Comparison of ENCODE assay signal across 11 cellular contexts in the genomic region with DNA sequence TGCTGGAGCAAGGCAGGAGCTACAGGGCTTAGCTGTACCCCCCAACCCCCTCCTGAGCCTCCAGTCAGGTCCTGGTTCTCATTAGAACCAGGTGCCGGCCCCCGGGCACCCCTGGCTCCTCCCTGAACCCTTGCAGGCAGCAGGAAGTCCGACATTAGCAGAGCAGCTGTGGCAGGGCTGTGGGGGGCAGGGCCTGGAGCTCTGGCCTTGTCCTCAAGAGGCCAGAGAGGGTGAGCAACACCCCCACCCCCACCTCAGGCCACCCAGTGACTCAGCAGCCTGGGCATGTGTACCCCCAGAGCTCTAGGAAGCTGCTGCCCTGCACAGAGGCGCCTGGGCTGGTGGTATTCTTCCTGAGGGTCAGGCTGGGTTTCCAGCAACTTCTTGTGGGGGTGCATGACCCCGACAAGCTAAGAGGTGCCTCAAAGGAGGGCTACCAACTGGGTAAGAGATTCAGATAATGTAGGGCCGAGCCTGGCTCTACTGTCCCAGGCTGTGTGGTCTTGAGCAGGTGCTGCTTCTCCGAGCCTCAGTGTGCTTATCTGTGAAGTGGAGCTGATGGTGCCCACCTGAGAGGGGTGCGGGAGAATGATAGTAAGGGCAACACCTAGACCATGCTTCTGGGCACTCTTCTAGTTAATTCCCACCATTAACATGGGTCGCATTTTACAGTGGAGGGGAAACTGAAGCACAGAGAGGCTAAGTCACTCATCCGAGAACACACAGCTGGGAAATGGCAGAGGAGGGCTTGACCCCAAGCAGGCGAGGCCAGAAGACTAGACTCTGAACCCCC. TPM values are rescaled to one million over a fixed set of nuclear protein-coding genes. Genes with fewer than 3 reads are reported as not detected.
DNase-seq lines count a peak whose midpoint lies in the region; ATAC-seq, FAIRE-seq and TF ChIP-seq lines count a peak whose summit lies in the region.
"Had no signal": no experiment of that assay in that cellular context is flagged by ENCODE, and none has a peak within 500 bp of the region (broad histone marks: within the 10 kb centered on the region; RNA-seq: fewer than 3 reads in every experiment).

No MANE protein-coding gene starts in this region.

- H3K14ac ChIP-seq in neuronal stem cell (ENCODE audit: low read length): no peak overlapping the region

- no peak for FAIRE-seq in D721Med (lab: Jason Lieb, UNC)
- FAIRE-seq: pancreas had no signal

- POLR2A ChIA-PET in CD8-positive, alpha-beta T cell (lab: Charles Lee): interaction anchor here (2.5 kb wide), 1 partner anchor 18 kb away, joined by 10 read pairs; no protein-coding TSS in a partner anchor
- POLR2A ChIA-PET in CD4-positive, alpha-beta memory T cell (lab: Charles Lee; ENCODE audit: partially characterized antibody): interaction anchor here (1.0 to 2.8 kb wide), 4 partner anchors 11 to 47 kb away, joined by 3 to 16 read pairs (median 3); no protein-coding TSS in a partner anchor

- no peaks in the 10 kb centered on the region for H3K36me3 ChIP-seq in CD8-positive, alpha-beta T cell (ENCODE audit: insufficient read depth, low read length)
- peaks cover 0 to 66% of the 10 kb centered on the region in 2 donors for H3K36me3 ChIP-seq in neuronal stem cell (replicated peaks in 1 of 2; ENCODE audit: control insufficient read depth in 2 of 2, insufficient read depth in 2 of 2, low read length in 2 of 2)
- no peaks in the 10 kb centered on the region for H3K36me3 ChIP-seq in CD4-positive, alpha-beta memory T cell (ENCODE audit: insufficient read depth, low read length)
- H3K36me3 ChIP-seq: pancreas had no signal

- peak overlapping the region; percentile 35 for H2BK120ac ChIP-seq in neuronal stem cell (ENCODE audit: low read depth, low read length)

- ATAC-seq in CD8-positive, alpha-beta T cell: peak; percentile 8
- ATAC-seq in HG03521 (IDR thresholded peaks at IDR 0.05; ENCODE audit: unreplicated experiment): no peak
- ATAC-seq: pancreas had no signal

- intact Hi-C loops in CD8-positive, alpha-beta T cell (cut with DNase I, micrococcal nuclease): loop anchor here in 1 of 2 experiments (10.0 kb wide), 1 partner anchor 46 kb away; a partner anchor contains a TSS
- intact Hi-C loops in CD4-positive, alpha-beta memory T cell (cut with micrococcal nuclease): loop anchor here (10.0 kb wide), 1 partner anchor 46 kb away; a partner anchor contains a TSS

- H2BK12ac ChIP-seq in neuronal stem cell (ENCODE audit: low read length): no peak overlapping the region

- no peak overlapping the region for H2AFZ ChIP-seq in neuronal stem cell (ENCODE audit: low read length)

- no peaks in the 10 kb centered on the region for H3K27me3 ChIP-seq in CD8-positive, alpha-beta T cell (ENCODE audit: insufficient read depth, low read length)
- no peaks in the 10 kb centered on the region for H3K27me3 ChIP-seq in neuronal stem cell (ENCODE audit: control insufficient read depth in 3 of 3, insufficient read depth in 3 of 3, low read depth in 1 of 3, low read length in 3 of 3)
- no peaks in the 10 kb centered on the region for H3K27me3 ChIP-seq in CD4-positive, alpha-beta memory T cell (ENCODE audit: insufficient read depth, low read length)
- H3K27me3 ChIP-seq: pancreas had no signal

- peak overlapping the region; percentile 56 for H3K18ac ChIP-seq in neuronal stem cell (ENCODE audit: low read length)

- H3K27ac Mint-ChIP-seq in CD8-positive, alpha-beta T cell: no peak overlapping the region
- peak overlapping the region in 3 of 7 donors; percentile 29 to 85 (median 50) for H3K27ac Mint-ChIP-seq in CD4-positive, alpha-beta memory T cell

- H3K9me3 ChIP-seq in CD8-positive, alpha-beta T cell (ENCODE audit: low read length): no peaks in the 10 kb centered on the region
- no peaks in the 10 kb centered on the region for H3K9me3 ChIP-seq in neuronal stem cell (replicated peaks in 1 of 2; ENCODE audit: control insufficient read depth in 2 of 2, insufficient read depth in 1 of 2, low read depth in 1 of 2, low read length in 2 of 2)
- H3K9me3 ChIP-seq in CD4-positive, alpha-beta memory T cell (ENCODE audit: control insufficient read depth in 1 of 2, low read length in 2 of 2): no peaks in the 10 kb centered on the region
- H3K9me3 ChIP-seq: pancreas had no signal

- no peak for TF ChIP-seq CTCF in CD8-positive, alpha-beta T cell (IDR thresholded peaks at IDR 0.05)
- no peak for TF ChIP-seq CTCF in cardiac fibroblast (IDR thresholded peaks at IDR 0.05; ENCODE audit: low read depth, low read length)
- TF ChIP-seq CTCF in D721Med (IDR thresholded peaks at IDR 0.05; ENCODE audit: insufficient read depth, missing control alignments): no peak

- no peak overlapping the region for H4K8ac ChIP-seq in neuronal stem cell (ENCODE audit: low read depth, low read length)

- H3K4ac ChIP-seq in neuronal stem cell (ENCODE audit: low read length): no peak overlapping the region

- peaks cover 21% of the 10 kb centered on the region for H3K4me1 Mint-ChIP-seq in CD8-positive, alpha-beta T cell (ENCODE audit: low read depth)
- peaks cover 5 to 24% (median 12%) of the 10 kb centered on the region in 4 donors for H3K4me1 Mint-ChIP-seq in CD4-positive, alpha-beta memory T cell

- H3K27ac ChIP-seq in CD8-positive, alpha-beta T cell (ENCODE audit: low read depth, low read length): no peak overlapping the region
- H3K27ac ChIP-seq in neuronal stem cell (replicated peaks; ENCODE audit: low read length): no peak overlapping the region
- H3K27ac ChIP-seq in CD4-positive, alpha-beta memory T cell (ENCODE audit: low read depth, low read length): no peak overlapping the region
- H3K27ac ChIP-seq: pancreas had no signal

- peak overlapping the region; percentile 51 for H2AK5ac ChIP-seq in neuronal stem cell (ENCODE audit: low read depth, low read length)

- H3K4me2 ChIP-seq in neuronal stem cell (ENCODE audit: insufficient read depth, low read length, poor library complexity, severe bottlenecking): no peak overlapping the region

- peaks cover 4% of the 10 kb centered on the region for H3K4me1 ChIP-seq in CD8-positive, alpha-beta T cell (ENCODE audit: insufficient read depth, low read length)
- peaks cover 11 to 36% of the 10 kb centered on the region in 2 donors for H3K4me1 ChIP-seq in neuronal stem cell (ENCODE audit: control insufficient read depth in 2 of 2, insufficient read depth in 1 of 2, low read depth in 1 of 2, low read length in 2 of 2)
- H3K4me1 ChIP-seq in CD4-positive, alpha-beta memory T cell (ENCODE audit: insufficient read depth, low read length): peaks cover 7% of the 10 kb centered on the region
- H3K4me1 ChIP-seq: pancreas had no signal

- no peaks in the 10 kb centered on the region for H3K9me3 Mint-ChIP-seq in CD8-positive, alpha-beta T cell
- H3K9me3 Mint-ChIP-seq in CD4-positive, alpha-beta memory T cell: no peaks in the 10 kb centered on the region

- H2BK5ac ChIP-seq in neuronal stem cell (ENCODE audit: low read length): no peak overlapping the region

- no peak overlapping the region for H3K4me3 ChIP-seq in CD8-positive, alpha-beta T cell (ENCODE audit: low read depth, low read length)
- H3K4me3 ChIP-seq in cardiac fibroblast (replicated peaks in 1 of 2; ENCODE audit: low read depth in 2 of 2, low read length in 2 of 2) (no peak overlapping the region), neuronal stem cell (ENCODE audit: low read length in 2 of 2) (no peak overlapping the region)
- H3K4me3 ChIP-seq in CD4-positive, alpha-beta memory T cell (ENCODE audit: low read length in 2 of 2): no peak overlapping the region
- H3K4me3 ChIP-seq: pancreas had no signal

- no peaks in the 10 kb centered on the region for H3K79me1 ChIP-seq in neuronal stem cell (ENCODE audit: low read depth, low read length)

- H3K23ac ChIP-seq in neuronal stem cell (ENCODE audit: low read depth, low read length, poor library complexity): no peak overlapping the region

- H3K36me3 Mint-ChIP-seq in CD8-positive, alpha-beta T cell: peaks cover 6% of the 10 kb centered on the region
- H3K36me3 Mint-ChIP-seq in CD4-positive, alpha-beta memory T cell: peaks cover 0 to 5% of the 10 kb centered on the region in 2 donors

- H4K91ac ChIP-seq in neuronal stem cell (ENCODE audit: low read depth, low read length, poor library complexity): no peak overlapping the region

- no CpG with 5 or more reads among the region's 11 CpGs for WGBS in neuronal stem cell (ENCODE audit: extremely low coverage in 2 of 2, insufficient read length in 2 of 2, insufficient replicate concordance in 1 of 2), 2 donors

- H2BK15ac ChIP-seq in neuronal stem cell (ENCODE audit: low read length): no peak overlapping the region

- CTCF ChIA-PET in CD8-positive, alpha-beta T cell (lab: Charles Lee): interaction anchor here (1.8 kb wide), 1 partner anchor 11 kb away, joined by 4 read pairs; no protein-coding TSS in a partner anchor
- CTCF ChIA-PET in CD4-positive, alpha-beta memory T cell (lab: Charles Lee; ENCODE audit: partially characterized antibody): interaction anchor here (1.2 to 1.3 kb wide), 2 partner anchors 9 to 69 kb away, joined by 3 to 5 read pairs; no protein-coding TSS in a partner anchor

- no peak overlapping the region for H3K9ac ChIP-seq in neuronal stem cell (ENCODE audit: low read depth, low read length, poor library complexity)

- no peak overlapping the region for H3K4me3 Mint-ChIP-seq in CD8-positive, alpha-beta T cell
- H3K4me3 Mint-ChIP-seq in CD4-positive, alpha-beta memory T cell: no peak overlapping the region

- no peak for DNase-seq in CD8-positive, alpha-beta T cell
- peak; percentile 98 for DNase-seq in M059J (ENCODE audit: low read depth)
- DNase-seq in cardiac fibroblast (ENCODE audit: low read depth in 2 of 2): peak; percentile 78 to 84
- DNase-seq in neuronal stem cell (ENCODE audit: low spot score): no peak
- no peak for DNase-seq in D721Med (ENCODE audit: insufficient read length, low spot score)
- DNase-seq in foreskin melanocyte: no peak
- DNase-seq in CD4-positive, alpha-beta memory T cell: no peak
- DNase-seq: activated CD8-positive, alpha-beta memory T cell treated with anti-CD3 and anti-CD28 coated beads for 24 hours; NCI-H2171 had no signal

- no peaks in the 10 kb centered on the region for H3K27me3 Mint-ChIP-seq in CD8-positive, alpha-beta T cell (ENCODE audit: low read depth)
- peaks cover 0 to 1% of the 10 kb centered on the region in 2 donors for H3K27me3 Mint-ChIP-seq in CD4-positive, alpha-beta memory T cell

RNA-seq across cellular contexts. Expression of a gene that starts 16.0 kb away (rescaled TPM):
- not detected for total RNA-seq in CD8-positive, alpha-beta T cell
- total RNA-seq in M059J (2014; rRNA removed; shearing (Covaris generic)): not detected in 2 replicates
- polyA plus RNA-seq in neuronal stem cell (2013, experiment 1 of 2): not detected
- not detected for polyA plus RNA-seq in neuronal stem cell (2013, experiment 2 of 2)
- total RNA-seq in CD4-positive, alpha-beta memory T cell: not detected
- not detected for polyA plus RNA-seq in CD4-positive, alpha-beta memory T cell
- total RNA-seq: pancreas had no signal
- polyA plus RNA-seq: pancreas had no signal

RNA-seq across cellular contexts. Expression of a gene that starts 30.5 kb away (rescaled TPM):
- not detected for total RNA-seq in CD8-positive, alpha-beta T cell
- total RNA-seq in M059J (2014; rRNA removed; shearing (Covaris generic)): 0.05 TPM in 1 of 2 replicates, not detected in the other
- polyA plus RNA-seq in neuronal stem cell (2013, experiment 1 of 2): 0.06 TPM
- 0.01 TPM for polyA plus RNA-seq in neuronal stem cell (2013, experiment 2 of 2)
- total RNA-seq in CD4-positive, alpha-beta memory T cell: not detected
- not detected for polyA plus RNA-seq in CD4-positive, alpha-beta memory T cell
- total RNA-seq: pancreas had no signal

RNA-seq across cellular contexts. Expression of a gene that starts 47.5 kb away (rescaled TPM):
- 10 to 100 TPM; 84.7 to 96.8 TPM for total RNA-seq in CD8-positive, alpha-beta T cell
- 76.9 and 126 TPM in 2 replicates for total RNA-seq in M059J (2014; rRNA removed; shearing (Covaris generic))
- polyA plus RNA-seq in neuronal stem cell (2013, experiment 1 of 2): 43.7 TPM
- polyA plus RNA-seq in neuronal stem cell (2013, experiment 2 of 2): 41.8 TPM
- 10 to 100 TPM; 71.4 to 72.5 TPM for total RNA-seq in CD4-positive, alpha-beta memory T cell
- polyA plus RNA-seq in CD4-positive, alpha-beta memory T cell: 1 to 10 TPM in 1 of 2 donors, under 1 TPM in 1; 0.03 to 8.9 TPM

Comparison
In these comparisons a context has a peak if more than half of its experiments do, and no peak if none do; other contexts are left out.
1. DNase-seq: peak in M059J (single experiment) and cardiac fibroblast (2 of 2); none in CD8-positive, alpha-beta T cell (0 of 7), neuronal stem cell (single experiment), D721Med (single experiment), foreskin melanocyte (single experiment) and CD4-positive, alpha-beta memory T cell (0 of 5).